Comparison of ENCODE assay signal across 8 cellular contexts in the genomic region with DNA sequence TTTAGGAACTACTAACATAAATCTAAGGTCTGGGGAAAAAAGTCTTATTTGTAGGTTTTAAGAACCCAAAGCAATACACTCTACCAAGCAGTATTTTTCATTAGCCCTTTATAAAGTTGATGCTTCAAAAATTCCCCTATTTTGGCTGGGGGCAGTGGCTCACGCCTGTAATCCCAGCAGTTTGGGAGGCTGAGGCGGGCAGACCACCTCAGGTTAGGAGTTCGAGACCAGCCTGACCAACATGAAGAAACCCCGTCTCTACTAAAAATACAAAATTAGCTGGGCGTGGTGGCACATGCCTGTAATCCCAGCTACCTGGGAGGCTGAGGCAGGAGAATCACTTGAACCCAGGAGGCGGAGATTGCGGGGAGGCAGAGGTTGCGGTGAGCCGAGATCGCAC.
A peak's percentile ranks its signal among the peaks of the same experiment; 100 is the strongest.
DNase-seq lines count a peak whose midpoint lies in the region; ATAC-seq and TF ChIP-seq lines count a peak whose summit lies in the region.
"Not testable (repeated sequence)": the region's sequence is repeated elsewhere in the genome, so short reads cannot be mapped to it uniquely, and the experiment has no call there.

No MANE protein-coding gene starts in this region.

- H4K5ac ChIP-seq in IMR-90 (ENCODE audit: low read depth, low read length) = not testable (repeated sequence)

- dilution Hi-C loops in IMR-90 (cut with HindIII; ENCODE audit: low sequenced_read_pairs, unreplicated experiment) = not testable (repeated sequence)

- intact Hi-C loops in Caco-2 (cut with micrococcal nuclease; ENCODE audit: unreplicated experiment) (loop anchor here (5.0 kb wide), 1 partner anchor 33 kb away; no protein-coding TSS in a partner anchor), MCF 10A (cut with micrococcal nuclease) (loop anchor here (2.0 kb wide), 1 partner anchor 14 kb away; no protein-coding TSS in a partner anchor)
- intact Hi-C loops in IMR-90 (cut with micrococcal nuclease); transverse colon (cut with DNase I; ENCODE audit: low total_unique reads): not testable (repeated sequence)

- H3K9me3 Mint-ChIP-seq in Caco-2 (ENCODE audit: unreplicated experiment); MCF 10A (ENCODE audit: unreplicated experiment); osteocyte (ENCODE audit: unreplicated experiment): not testable (repeated sequence)

- not testable (repeated sequence) for H2AK9ac ChIP-seq in IMR-90 (replicated peaks; ENCODE audit: low read depth, low read length, poor library complexity)

- CTCF ChIA-PET in Caco-2 (lab: Charles Lee) = interaction anchor here (0.6 kb wide), 3 partner anchors 16 to 91 kb away, joined by 4 to 5 read pairs (median 4); no protein-coding TSS in a partner anchor
- CTCF ChIA-PET in IMR-90 (lab: Yijun Ruan, JAX) = interaction anchor here (0.6 to 1.3 kb wide), 4 partner anchors 11 to 174 kb away, joined by 3 to 4 read pairs (median 4); no protein-coding TSS in a partner anchor
- CTCF ChIA-PET in MCF 10A (lab: Yijun Ruan, JAX) = interaction anchor here (0.7 to 2.7 kb wide), 8 partner anchors 13 to 133 kb away, joined by 3 to 15 read pairs (median 5); no protein-coding TSS in a partner anchor

- not testable (repeated sequence) for H3K36me3 ChIP-seq in Caco-2 (ENCODE audit: control insufficient read depth, insufficient read depth, low read length); IMR-90 (ENCODE audit: control insufficient read depth, insufficient read depth, low read length); SJSA1; fibroblast of lung (ENCODE audit: control insufficient read depth, insufficient read depth, low read length); transverse colon
- peaks cover 0 to 12% (median 0%) of the 10 kb centered on the region in 4 donors for H3K36me3 ChIP-seq in liver (ENCODE audit: control insufficient read depth in 4 of 4, insufficient read depth in 3 of 4, low read depth in 1 of 4, low read length in 3 of 4)

- peaks cover 14% of the 10 kb centered on the region for H4K20me1 ChIP-seq in IMR-90 (ENCODE audit: insufficient read depth, low read length)
- H4K20me1 ChIP-seq in fibroblast of lung (ENCODE audit: control insufficient read depth, extremely low read depth, insufficient read depth, low read length) = not testable (repeated sequence)

- H3K79me2 ChIP-seq in fibroblast of lung (ENCODE audit: control insufficient read depth, insufficient read depth, low read length) = peaks cover 74% of the 10 kb centered on the region

- not testable (repeated sequence) for TF ChIP-seq CTCF in Caco-2 (IDR thresholded peaks at IDR 0.05; ENCODE audit: insufficient read depth in 1 of 2, low read depth in 1 of 2, low read length in 1 of 2, severe bottlenecking in 1 of 2, unreplicated experiment in 1 of 2); IMR-90 (conservative IDR thresholded peaks at IDR 0.05; ENCODE audit: low read depth, low read length); MCF 10A (IDR thresholded peaks at IDR 0.05; ENCODE audit: unreplicated experiment); fibroblast of lung (conservative IDR thresholded peaks at IDR 0.05 in 1 of 2, IDR thresholded peaks at IDR 0.05 in 1 of 2; ENCODE audit: low read depth in 1 of 2, low read length in 2 of 2); liver (IDR thresholded peaks at IDR 0.05; ENCODE audit: low read depth, low read length, missing input control); osteocyte (IDR thresholded peaks at IDR 0.05); transverse colon (IDR thresholded peaks at IDR 0.05)

- BruUV-seq in Caco-2 (replicated peaks; lab: Mats Ljungman, UMichigan); IMR-90 (replicated peaks; lab: Mats Ljungman, UMichigan); MCF 10A (replicated peaks; lab: Mats Ljungman, UMichigan): not testable (repeated sequence)

- 0 out of 4 replicates have a peak overlapping the region, but pooled peaks of 1 of the 2 experiments have one; percentile 83 for H4K8ac ChIP-seq in IMR-90 (ENCODE audit: low read depth in 2 of 2, low read length in 2 of 2)

- POLR2A ChIA-PET in Caco-2 (lab: Charles Lee) = interaction anchor here (0.6 kb wide), 2 partner anchors 42 to 114 kb away, joined by 3 to 7 read pairs; no protein-coding TSS in a partner anchor
- POLR2A ChIA-PET in IMR-90 (lab: Charles Lee; ENCODE audit: unreplicated experiment) = not testable (repeated sequence)
- POLR2A ChIA-PET in MCF 10A (lab: Yijun Ruan, JAX) = interaction anchor here (0.6 to 7.0 kb wide), 10 partner anchors 11 to 1913 kb away, joined by 3 to 133 read pairs (median 6); no protein-coding TSS in a partner anchor

- not testable (repeated sequence) for H3K56ac ChIP-seq in IMR-90 (ENCODE audit: extremely low read depth, insufficient read depth, low read length)

- H3K4me1 ChIP-seq in Caco-2 (peaks cover 80% of the 10 kb centered on the region), IMR-90 (ENCODE audit: control insufficient read depth, insufficient read depth, low read length) (peaks cover 20% of the 10 kb centered on the region), SJSA1 (replicated peaks) (peaks cover 87% of the 10 kb centered on the region), fibroblast of lung (ENCODE audit: control insufficient read depth, extremely low read depth, insufficient read depth, low read length) (peaks cover 27% of the 10 kb centered on the region), liver (ENCODE audit: control insufficient read depth in 4 of 4, insufficient read depth in 4 of 4, low read length in 3 of 4) (peaks cover 8 to 53% (median 20%) of the 10 kb centered on the region in 4 donors), transverse colon (peaks cover 19 to 84% (median 37%) of the 10 kb centered on the region in 4 donors)

- H2BK120ac ChIP-seq in IMR-90 (ENCODE audit: low read depth, low read length) = not testable (repeated sequence)

- peak overlapping the region; percentile 42; the same call in 1 of the 2 replicates for H3K27ac ChIP-seq in IMR-90 (ENCODE audit: insufficient read depth, low read length)
- peak overlapping the region; percentile 81 for H3K27ac ChIP-seq in SJSA1
- peak overlapping the region; percentile 34 for H3K27ac ChIP-seq in fibroblast of lung (ENCODE audit: insufficient read depth, low read length)
- H3K27ac ChIP-seq in liver (ENCODE audit: low read depth in 1 of 2, low read length in 2 of 2) = peak overlapping the region; percentile 57 to 63
- H3K27ac ChIP-seq in transverse colon = peak overlapping the region; percentile 12 to 42 (median 32)

- not testable (repeated sequence) for H3K27me3 ChIP-seq in Caco-2 (replicated peaks; ENCODE audit: control insufficient read depth, insufficient read depth, low read length); IMR-90 (ENCODE audit: control insufficient read depth, insufficient read depth, low read length); SJSA1 (replicated peaks); fibroblast of lung (ENCODE audit: control insufficient read depth, insufficient read depth, low read length); liver (ENCODE audit: control insufficient read depth in 4 of 4, insufficient read depth in 4 of 4, low read length in 3 of 4); transverse colon

- not testable (repeated sequence) for ATAC-seq in IMR-90 (ENCODE audit: low read depth)

- not testable (repeated sequence) for H2BK15ac ChIP-seq in IMR-90 (ENCODE audit: low read depth, low read length)

- WGBS in IMR-90 (ENCODE audit: extremely low coverage in 2 of 2, insufficient read length in 1 of 2), 2 experiments = no CpG with 5 or more reads among the region's 10 CpGs
- 67% methylated on average over 10 of the region's 10 CpGs for WGBS in liver
- WGBS in transverse colon (ENCODE audit: low coverage in 1 of 2), 2 donors = 86 to 87% methylated on average over 8 to 10 of the region's 10 CpGs

- H3K9me1 ChIP-seq in IMR-90 (ENCODE audit: insufficient read depth, low read length) = peaks cover 20% of the 10 kb centered on the region

- TF ChIP-seq EP300 in transverse colon (IDR thresholded peaks at IDR 0.05; ENCODE audit: low read depth) = not testable (repeated sequence)

- peaks cover 28 to 66% of the 10 kb centered on the region in 2 experiments for H3K79me1 ChIP-seq in IMR-90 (ENCODE audit: low read depth in 1 of 2, low read length in 2 of 2)

- H3K23ac ChIP-seq in IMR-90 (ENCODE audit: low read depth, low read length) = not testable (repeated sequence)

- H3K18ac ChIP-seq in IMR-90 (ENCODE audit: low read depth, low read length) = 0 out of 2 replicates have a peak overlapping the region, but pooled peaks have one; percentile 31

- peak overlapping the region; percentile 47 for H3K4me3 Mint-ChIP-seq in Caco-2 (ENCODE audit: unreplicated experiment)
- peak overlapping the region; percentile 29 for H3K4me3 Mint-ChIP-seq in MCF 10A (ENCODE audit: unreplicated experiment)
- not testable (repeated sequence) for H3K4me3 Mint-ChIP-seq in osteocyte (ENCODE audit: unreplicated experiment)

- H2AFZ ChIP-seq in IMR-90 (replicated peaks; ENCODE audit: low read length, poor library complexity); fibroblast of lung (ENCODE audit: low read length): not testable (repeated sequence)

- H3K4me3 ChIP-seq in Caco-2 (ENCODE audit: low read depth, low read length); IMR-90 (ENCODE audit: insufficient read depth, low read depth, low read length); SJSA1; fibroblast of lung (replicated peaks in 1 of 4; ENCODE audit: control extremely low read depth in 1 of 4, insufficient read depth in 1 of 4, low read depth in 3 of 4, low read length in 4 of 4); liver (ENCODE audit: low read depth in 1 of 3, low read length in 3 of 3); transverse colon: not testable (repeated sequence)

- TF ChIP-seq POLR2A in IMR-90 (IDR thresholded peaks at IDR 0.05; ENCODE audit: low read depth, low read length); transverse colon (IDR thresholded peaks at IDR 0.05): not testable (repeated sequence)

- H2BK20ac ChIP-seq in IMR-90 (ENCODE audit: low read depth, low read length) = not testable (repeated sequence)

- not testable (repeated sequence) for H3K27me3 Mint-ChIP-seq in Caco-2 (ENCODE audit: insufficient read depth, unreplicated experiment); MCF 10A (ENCODE audit: insufficient read depth, unreplicated experiment); osteocyte (ENCODE audit: unreplicated experiment)

- in situ Hi-C loops in IMR-90 (cut with MboI; ENCODE audit: low sequenced_read_pairs); transverse colon (cut with MboI; ENCODE audit: low pct_ligation_motif_present in 1 of 4, low pct_unique_long_range_greater_than_20kb in 1 of 4, low sequenced_read_pairs in 3 of 4): not testable (repeated sequence)

- not testable (repeated sequence) for H4K91ac ChIP-seq in IMR-90 (ENCODE audit: insufficient read depth, low read depth, low read length)

- H3K36me3 Mint-ChIP-seq in Caco-2 (ENCODE audit: insufficient read depth, unreplicated experiment) = peaks cover 10% of the 10 kb centered on the region
- H3K36me3 Mint-ChIP-seq in MCF 10A (ENCODE audit: insufficient read depth, unreplicated experiment); osteocyte (ENCODE audit: unreplicated experiment): not testable (repeated sequence)

- not testable (repeated sequence) for DNase-seq in Caco-2; IMR-90; SJSA1 (ENCODE audit: low read depth in 1 of 2, low spot score in 2 of 2); MCF 10A (ENCODE audit: unreplicated experiment); fibroblast of lung (ENCODE audit: low read depth in 2 of 2); osteocyte (ENCODE audit: extremely low spot score, unreplicated experiment); transverse colon

- not testable (repeated sequence) for H3K9me3 ChIP-seq in Caco-2; IMR-90 (ENCODE audit: control insufficient read depth, insufficient read depth, low read length); SJSA1 (replicated peaks); fibroblast of lung (ENCODE audit: control insufficient read depth, insufficient read depth, low read depth, low read length); liver (ENCODE audit: control insufficient read depth in 4 of 4, low read length in 3 of 4); transverse colon

- not testable (repeated sequence) for H3K9ac ChIP-seq in IMR-90 (ENCODE audit: low read depth, low read length); fibroblast of lung (ENCODE audit: insufficient read depth, low read length); liver (ENCODE audit: low read depth in 1 of 2, low read length in 2 of 2)

- peaks cover 53% of the 10 kb centered on the region for H3K4me1 Mint-ChIP-seq in Caco-2 (ENCODE audit: low read depth, unreplicated experiment)
- peaks cover 76% of the 10 kb centered on the region for H3K4me1 Mint-ChIP-seq in MCF 10A (ENCODE audit: insufficient read depth, unreplicated experiment)
- peaks cover 89% of the 10 kb centered on the region for H3K4me1 Mint-ChIP-seq in osteocyte (ENCODE audit: unreplicated experiment)

- H3K27ac Mint-ChIP-seq in Caco-2 (ENCODE audit: unreplicated experiment) = peak overlapping the region; percentile 77
- peak overlapping the region; percentile 92 for H3K27ac Mint-ChIP-seq in MCF 10A (ENCODE audit: low read depth, unreplicated experiment)
- H3K27ac Mint-ChIP-seq in osteocyte (ENCODE audit: unreplicated experiment) = peak overlapping the region; percentile 91

- H2AK5ac ChIP-seq in IMR-90 (ENCODE audit: low read depth, low read length) = not testable (repeated sequence)

- peak overlapping the region; percentile 32 for H3K4ac ChIP-seq in IMR-90 (ENCODE audit: low read depth, low read length)

- H3K4me2 ChIP-seq in IMR-90 (ENCODE audit: low read depth, low read length); fibroblast of lung (ENCODE audit: extremely low read depth, insufficient read depth, low read length): not testable (repeated sequence)

- peak overlapping the region; percentile 96 for H2BK5ac ChIP-seq in IMR-90 (ENCODE audit: low read depth, low read length, poor library complexity, severe bottlenecking)

- H3K14ac ChIP-seq in IMR-90 (replicated peaks; ENCODE audit: low read depth, low read length) = not testable (repeated sequence)

- TF ChIP-seq RAD21 in IMR-90 (IDR thresholded peaks at IDR 0.05; ENCODE audit: low read length); liver (IDR thresholded peaks at IDR 0.05): not testable (repeated sequence)
